In genomic region chr6:100724696-100725095, GRCh38 we compare ENCODE assay signal across 22 cellular contexts.
"Had no signal": no experiment of that assay in that cellular context is flagged by ENCODE, and none has a peak within 500 bp of the region (broad histone marks: within the 10 kb centered on the region; RNA-seq: fewer than 3 reads in every experiment).

No MANE protein-coding gene starts in this region.

- H3K27me3 ChIP-seq: adrenal gland, body of pancreas, foreskin keratinocyte, pancreas, transverse colon, vagina had no signal

- ATAC-seq: activated CD8-positive, alpha-beta T cell treated with anti-CD3 and anti-CD28 coated beads, Interleukin-2, amount 10 ng/mL, durations not matched to agents 7 days and 5 days; body of pancreas; foreskin keratinocyte; pancreas had no signal

- H3K4me3 ChIP-seq: adrenal gland, body of pancreas, pancreas, skin epidermis, transverse colon, vagina had no signal

- H3K27ac ChIP-seq: adrenal gland, body of pancreas, foreskin keratinocyte, pancreas, skin epidermis, transverse colon, vagina had no signal

- DNase-seq: activated CD4-positive, alpha-beta T cell treated with anti-CD3 and anti-CD28 coated beads for 48 hours; activated CD8-positive, alpha-beta memory T cell treated with anti-CD3 and anti-CD28 coated beads, Interleukin-2, amount 50 U/mL, for 4 hours; activated CD8-positive, alpha-beta T cell treated with anti-CD3 and anti-CD28 coated beads, Interleukin-2, amount 10 ng/mL, durations not matched to agents 7 days and 5 days; activated naive CD4-positive, alpha-beta T cell treated with Interleukin-2 at 50 U/mL for 16 hours; adrenal gland; body of pancreas; central memory CD4-positive, alpha-beta T cell; cortex of kidney; effector CD4-positive, alpha-beta T cell; foreskin keratinocyte; glutamatergic neuron; kidney glomerular epithelial cell; pancreas; stimulated activated CD4-positive, alpha-beta T cell treated with anti-CD3 and anti-CD28 coated beads, Interleukin-15, amount 100 ng/mL, for 24 hours; stimulated activated CD4-positive, alpha-beta T cell treated with anti-CD3 and anti-CD28 coated beads, Interleukin-4, amount 100 ng/mL, for 1 hour; stimulated activated naive CD4-positive, alpha-beta T cell treated with Interleukin-2 at 50 U/mL for 16 hours; substantia nigra; T-helper 2 cell; transverse colon had no signal

- H3K9me3 ChIP-seq: body of pancreas, pancreas, transverse colon, vagina had no signal

- H3K36me3 ChIP-seq: adrenal gland, vagina had no signal

- H3K4me1 ChIP-seq: foreskin keratinocyte, vagina had no signal

- H3K27ac Mint-ChIP-seq: activated CD8-positive, alpha-beta T cell treated with anti-CD3 and anti-CD28 coated beads, Interleukin-2, amount 10 ng/mL, durations not matched to agents 7 days and 5 days had no signal

- H3K9me3 Mint-ChIP-seq: neural crest cell had no signal

- H3K4me3 Mint-ChIP-seq: activated CD8-positive, alpha-beta T cell treated with anti-CD3 and anti-CD28 coated beads, Interleukin-2, amount 10 ng/mL, durations not matched to agents 7 days and 5 days; neural crest cell had no signal
